27 cellular contexts compared by ENCODE assay signal in the genomic region with DNA sequence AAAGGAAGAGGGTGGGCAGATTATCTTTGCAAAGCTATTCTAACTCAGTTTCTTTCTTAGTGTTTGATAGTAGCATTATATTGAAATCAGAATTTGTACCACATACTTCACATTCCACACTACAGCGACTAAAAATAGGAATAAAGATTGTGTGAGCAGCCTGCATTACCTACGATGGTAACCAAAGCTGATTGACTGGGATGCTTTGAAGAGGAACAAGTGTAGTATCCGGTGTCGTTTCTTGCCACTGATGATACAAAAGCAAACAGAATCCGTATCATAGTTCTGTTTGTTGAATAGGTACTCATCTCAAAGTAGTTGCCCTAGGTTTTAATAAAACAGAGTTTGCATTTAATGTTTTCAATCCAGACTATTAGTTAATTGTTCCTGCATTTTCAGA. TPM values are rescaled to one million over a fixed set of nuclear protein-coding genes. Genes with fewer than 3 reads are reported as not detected.
DNase-seq lines count a peak whose midpoint lies in the region; ATAC-seq and TF ChIP-seq lines count a peak whose summit lies in the region.
"Had no signal": no experiment of that assay in that cellular context is flagged by ENCODE, and none has a peak within 500 bp of the region (broad histone marks: within the 10 kb centered on the region; RNA-seq: fewer than 3 reads in every experiment).

No MANE protein-coding gene starts in this region.

- H3K4me3 ChIP-seq in DOHH2 (ENCODE audit: low read length) (peak overlapping the region; percentile 39), IMR-90 (ENCODE audit: insufficient read depth, low read depth, low read length) (no peak overlapping the region)
- H3K4me3 ChIP-seq: A549, coronary artery, smooth muscle cell, tibial artery had no signal

- H3K9me1 ChIP-seq in IMR-90 (ENCODE audit: insufficient read depth, low read length) = 0 out of 2 replicates have a peak, but pooled peaks cover 3% of the 10 kb centered on the region

- H3K14ac ChIP-seq in IMR-90 (replicated peaks; ENCODE audit: low read depth, low read length) = no peak overlapping the region

- H3K23ac ChIP-seq in IMR-90 (ENCODE audit: low read depth, low read length) = no peak overlapping the region

- in situ Hi-C loops in IMR-90 (cut with MboI; ENCODE audit: low sequenced_read_pairs) = no loop called here

- WGBS in IMR-90 (ENCODE audit: extremely low coverage in 2 of 2, insufficient read length in 1 of 2), 2 experiments = no CpG with 5 or more reads among the region's 5 CpGs

- H4K91ac ChIP-seq in IMR-90 (ENCODE audit: insufficient read depth, low read depth, low read length) = no peak overlapping the region; the same call in 1 of the 2 replicates

- H3K9me3 ChIP-seq in DOHH2 (ENCODE audit: control insufficient read depth, insufficient read depth, low read length) (no peaks in the 10 kb centered on the region; the same call in 1 of the 2 replicates), IMR-90 (ENCODE audit: control insufficient read depth, insufficient read depth, low read length) (no peaks in the 10 kb centered on the region)
- H3K9me3 ChIP-seq: A549, tibial artery had no signal

- H4K20me1 ChIP-seq in DOHH2 (ENCODE audit: control insufficient read depth, insufficient read depth, low read depth, low read length) = no peaks in the 10 kb centered on the region
- H4K20me1 ChIP-seq in IMR-90 (ENCODE audit: insufficient read depth, low read length) = no peaks in the 10 kb centered on the region

- H2BK20ac ChIP-seq in IMR-90 (ENCODE audit: low read depth, low read length) = peak overlapping the region; percentile 44

- no peaks in the 10 kb centered on the region for H3K79me1 ChIP-seq in IMR-90 (ENCODE audit: low read depth in 1 of 2, low read length in 2 of 2)

- TF ChIP-seq CTCF in DOHH2 (IDR thresholded peaks at IDR 0.05; ENCODE audit: low read depth, low read length, poor library complexity, severe bottlenecking) (no peak), IMR-90 (conservative IDR thresholded peaks at IDR 0.05; ENCODE audit: low read depth, low read length) (no peak)

- H3K36me3 ChIP-seq in DOHH2 (ENCODE audit: control insufficient read depth, low read length) = no peaks in the 10 kb centered on the region
- no peaks in the 10 kb centered on the region for H3K36me3 ChIP-seq in IMR-90 (ENCODE audit: control insufficient read depth, insufficient read depth, low read length)
- H3K36me3 ChIP-seq: tibial artery had no signal

- no peak for TF ChIP-seq RAD21 in IMR-90 (IDR thresholded peaks at IDR 0.05; ENCODE audit: low read length)

- CTCF ChIA-PET in IMR-90 (lab: Yijun Ruan, JAX) = no interaction called here

- H3F3A ChIP-seq in DOHH2 (ENCODE audit: control insufficient read depth, insufficient read depth) = no peaks in the 10 kb centered on the region

- peak overlapping the region; percentile 57; the same call in 1 of the 3 replicates for H2BK15ac ChIP-seq in IMR-90 (ENCODE audit: low read depth, low read length)

- DNase-seq in IMR-90 = no peak
- DNase-seq in NCI-H526 (lab: John Stamatoyannopoulos, UW) = peak; percentile 26 to 34
- peak; percentile 31 for DNase-seq in left kidney (ENCODE audit: low read depth, low spot score)
- DNase-seq in activated CD4-positive, alpha-beta T cell treated with anti-CD3 and anti-CD28 coated beads for 48 hours = no peak
- no peak for DNase-seq in iPS-NIHi11 (ENCODE audit: low spot score)
- DNase-seq in CD1c-positive myeloid dendritic cell (ENCODE audit: extremely low spot score) = no peak
- DNase-seq in KG1 (lab: John Stamatoyannopoulos, UW) = no peak
- DNase-seq: activated naive CD4-positive, alpha-beta T cell treated with anti-CD3 and anti-CD28 coated beads for 36 hours; activated T-cell treated with anti-CD3 and anti-CD28 coated beads, Interleukin-2, amount 50 U/mL, for 48 hours; amniotic stem cell; kidney glomerular epithelial cell; NCI-H1105 treated with DMSO at 0.1 percent for 48 hours; NCI-H2171; SIG-M5; stimulated activated CD4-positive, alpha-beta T cell treated with anti-CD3 and anti-CD28 coated beads, Interleukin-2, amount 100 ng/mL, for 48 hours; stimulated activated naive CD8-positive, alpha-beta T cell treated with anti-CD3 and anti-CD28 coated beads, Interleukin-15, Interleukin-2, amounts not matched to agents 100 U/mL and 50 U/mL, for 24 hours; tibial artery had no signal

- H3K79me2 ChIP-seq in DOHH2 (ENCODE audit: control insufficient read depth, low read length) = no peaks in the 10 kb centered on the region

- no peak overlapping the region for H3K9ac ChIP-seq in IMR-90 (ENCODE audit: low read depth, low read length)

- H3K4ac ChIP-seq in IMR-90 (ENCODE audit: low read depth, low read length) = no peak overlapping the region

- no peak for TF ChIP-seq POLR2A in IMR-90 (IDR thresholded peaks at IDR 0.05; ENCODE audit: low read depth, low read length)

- H2AFZ ChIP-seq in IMR-90 (replicated peaks; ENCODE audit: low read length, poor library complexity) = no peak overlapping the region

- intact Hi-C loops in IMR-90 (cut with micrococcal nuclease) = loop anchor here (10.0 kb wide), 1 partner anchor 606 kb away; the partner anchor contains the start of gene POMP

- no peak overlapping the region; the same call in 1 of the 2 replicates for H3K18ac ChIP-seq in IMR-90 (ENCODE audit: low read depth, low read length)

- H2BK5ac ChIP-seq in IMR-90 (ENCODE audit: low read depth, low read length, poor library complexity, severe bottlenecking) = no peak overlapping the region

- no peak overlapping the region for H2AK9ac ChIP-seq in IMR-90 (replicated peaks; ENCODE audit: low read depth, low read length, poor library complexity)

- 0 out of 2 replicates have a peak overlapping the region, but pooled peaks have one; percentile 3 for H2AK5ac ChIP-seq in IMR-90 (ENCODE audit: low read depth, low read length)

- dilution Hi-C loops in IMR-90 (cut with HindIII; ENCODE audit: low sequenced_read_pairs, unreplicated experiment) = no loop called here

- H3K4me1 ChIP-seq in DOHH2 (ENCODE audit: control insufficient read depth, low read length) (peaks cover 37% of the 10 kb centered on the region), IMR-90 (ENCODE audit: control insufficient read depth, insufficient read depth, low read length) (peaks cover 7% of the 10 kb centered on the region)
- H3K4me1 ChIP-seq: A549, tibial artery had no signal

- no peaks in the 10 kb centered on the region for H3K9me2 ChIP-seq in DOHH2 (replicated peaks; ENCODE audit: control insufficient read depth, low read length)

- H4K5ac ChIP-seq in IMR-90 (ENCODE audit: low read depth, low read length) = no peak overlapping the region

- H3K56ac ChIP-seq in IMR-90 (ENCODE audit: extremely low read depth, insufficient read depth, low read length) = no peak overlapping the region

- BruUV-seq in IMR-90 (replicated peaks; lab: Mats Ljungman, UMichigan) = no TSS peak

- POLR2A ChIA-PET in IMR-90 (lab: Charles Lee; ENCODE audit: unreplicated experiment) = no interaction called here

- H3K4me2 ChIP-seq in DOHH2 (ENCODE audit: low read length) = peak overlapping the region; percentile 48
- H3K4me2 ChIP-seq in IMR-90 (ENCODE audit: low read depth, low read length) = no peak overlapping the region; the same call in 1 of the 2 replicates
- H3K4me2 ChIP-seq: A549, smooth muscle cell had no signal

- H3K27ac ChIP-seq in DOHH2 (ENCODE audit: low read depth, low read length) (peak overlapping the region; percentile 47; the same call in 1 of the 2 replicates), IMR-90 (ENCODE audit: insufficient read depth, low read length) (no peak overlapping the region)
- H3K27ac ChIP-seq: A549, coronary artery, tibial artery had no signal

- no peaks in the 10 kb centered on the region for H3K27me3 ChIP-seq in DOHH2 (ENCODE audit: control insufficient read depth, low read length)
- H3K27me3 ChIP-seq in IMR-90 (ENCODE audit: control insufficient read depth, insufficient read depth, low read length) = no peaks in the 10 kb centered on the region
- H3K27me3 ChIP-seq: tibial artery had no signal

- H2BK120ac ChIP-seq in IMR-90 (ENCODE audit: low read depth, low read length) = peak overlapping the region; percentile 30; the same call in 1 of the 2 replicates

- no peak for ATAC-seq in IMR-90 (ENCODE audit: low read depth)
- ATAC-seq: A549; Panc1; stimulated activated naive CD8-positive, alpha-beta T cell treated with anti-CD3 and anti-CD28 coated beads, Interleukin-15, Interleukin-2, amounts not matched to agents 100 U/mL and 50 U/mL, for 24 hours had no signal

- no peak overlapping the region for H4K8ac ChIP-seq in IMR-90 (ENCODE audit: low read depth in 2 of 2, low read length in 2 of 2)

TF ChIP-seq in IMR-90, 13 proteins besides CTCF, POLR2A, EP300 and RAD21:
- no peak for TF ChIP-seq ELK1 (IDR thresholded peaks at IDR 0.05; ENCODE audit: borderline replicate concordance, low read depth, low read length)
- TF ChIP-seq USF2 (IDR thresholded peaks at IDR 0.05; ENCODE audit: low read depth, low read length) = no peak

RNA-seq across cellular contexts. Expression of gene FLT3, which starts 51.2 kb away (rescaled TPM):
- total RNA-seq in IMR-90 (2012; rRNA removed) = not detected in 2 replicates
- polyA plus RNA-seq in IMR-90 (2012; rRNA removed) = not detected in 2 replicates
- polyA plus RNA-seq in IMR-90 (2012; cell fraction: cytosol; rRNA removed) = not detected in 2 replicates
- polyA plus RNA-seq in IMR-90 (2012; cell fraction: nucleus; rRNA removed; ENCODE audit: low replicate concordance) = not detected in 2 replicates
- total RNA-seq: activated naive CD4-positive, alpha-beta T cell treated with anti-CD3 and anti-CD28 coated beads for 36 hours; bronchial epithelial cell; glomerular endothelial cell; HT1080; myocyte; smooth muscle cell had no signal
- polyA plus RNA-seq: A549, BJ, smooth muscle cell had no signal

Comparison
In these comparisons a context has a peak if more than half of its experiments do, and no peak if none do; other contexts are left out.
1. DNase-seq: peak in NCI-H526 (2 of 2) and left kidney (single experiment); none in IMR-90 (single experiment), activated CD4-positive, alpha-beta T cell treated with anti-CD3 and anti-CD28 coated beads for 48 hours (single experiment), iPS-NIHi11 (single experiment), CD1c-positive myeloid dendritic cell (single experiment) and KG1 (single experiment).